Comparison of ENCODE assay signal across 9 cellular contexts in the genomic region with DNA sequence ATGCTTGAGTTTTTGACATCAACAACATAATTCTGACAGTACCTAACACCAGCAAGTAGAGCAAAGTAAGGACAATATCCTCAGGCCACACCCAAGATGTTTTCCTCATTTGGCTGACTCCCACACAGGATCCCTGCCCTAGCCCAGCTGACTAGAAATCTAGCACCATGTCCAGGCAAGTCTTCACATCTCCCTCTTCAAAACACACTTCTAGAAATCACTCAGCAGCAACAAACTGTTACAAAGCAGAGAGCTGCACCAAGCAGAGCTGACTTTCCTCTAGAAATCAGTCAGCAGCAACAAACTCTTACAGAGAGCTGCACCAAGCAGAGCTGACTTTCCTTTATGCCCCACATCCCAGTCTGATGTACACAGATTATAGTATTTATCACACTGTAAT.
DNase-seq lines count a peak whose midpoint lies in the region; ATAC-seq and TF ChIP-seq lines count a peak whose summit lies in the region.
"Had no signal": no experiment of that assay in that cellular context is flagged by ENCODE, and none has a peak within 500 bp of the region (broad histone marks: within the 10 kb centered on the region; RNA-seq: fewer than 3 reads in every experiment).

No MANE protein-coding gene starts in this region.

- no peak for TF ChIP-seq POLR2A in erythroblast (IDR thresholded peaks at IDR 0.05; ENCODE audit: low read length)

- no peaks in the 10 kb centered on the region for H3K27me3 Mint-ChIP-seq in effector memory CD8-positive, alpha-beta T cell

- no peak for DNase-seq in effector memory CD8-positive, alpha-beta T cell
- DNase-seq in Ammon's horn (ENCODE audit: low spot score): no peak
- DNase-seq in NCI-H1105 treated with DMSO at 0.1 percent for 48 hours (lab: John Stamatoyannopoulos, UW): no peak
- DNase-seq in erythroblast (lab: John Stamatoyannopoulos, UW): no peak
- no peak for DNase-seq in NCI-H524 treated with DMSO at 0.1 percent for 48 hours (lab: John Stamatoyannopoulos, UW)
- DNase-seq: hippocampal formation had no signal

- no peaks in the 10 kb centered on the region for H3K9me3 Mint-ChIP-seq in effector memory CD8-positive, alpha-beta T cell

- no peak overlapping the region for H3K4me3 Mint-ChIP-seq in effector memory CD8-positive, alpha-beta T cell

- H3K36me3 Mint-ChIP-seq in effector memory CD8-positive, alpha-beta T cell (ENCODE audit: insufficient read depth): peaks cover 16% of the 10 kb centered on the region

- ATAC-seq in GM18520 (IDR thresholded peaks at IDR 0.05; ENCODE audit: unreplicated experiment) (peak; percentile 94), GM21381 (IDR thresholded peaks at IDR 0.05; ENCODE audit: unreplicated experiment) (peak; percentile 88), HG03135 (IDR thresholded peaks at IDR 0.05; ENCODE audit: unreplicated experiment) (peak; percentile 80)
- no peak for ATAC-seq in effector memory CD8-positive, alpha-beta T cell (replicated peaks)

- peaks cover 13 to 46% of the 10 kb centered on the region in 2 donors for H3K4me1 Mint-ChIP-seq in effector memory CD8-positive, alpha-beta T cell (ENCODE audit: low read depth in 2 of 2)

- H3K27ac Mint-ChIP-seq in effector memory CD8-positive, alpha-beta T cell: peak overlapping the region; percentile 3
